Comparison of ENCODE assay signal across 8 cellular contexts in the genomic region with DNA sequence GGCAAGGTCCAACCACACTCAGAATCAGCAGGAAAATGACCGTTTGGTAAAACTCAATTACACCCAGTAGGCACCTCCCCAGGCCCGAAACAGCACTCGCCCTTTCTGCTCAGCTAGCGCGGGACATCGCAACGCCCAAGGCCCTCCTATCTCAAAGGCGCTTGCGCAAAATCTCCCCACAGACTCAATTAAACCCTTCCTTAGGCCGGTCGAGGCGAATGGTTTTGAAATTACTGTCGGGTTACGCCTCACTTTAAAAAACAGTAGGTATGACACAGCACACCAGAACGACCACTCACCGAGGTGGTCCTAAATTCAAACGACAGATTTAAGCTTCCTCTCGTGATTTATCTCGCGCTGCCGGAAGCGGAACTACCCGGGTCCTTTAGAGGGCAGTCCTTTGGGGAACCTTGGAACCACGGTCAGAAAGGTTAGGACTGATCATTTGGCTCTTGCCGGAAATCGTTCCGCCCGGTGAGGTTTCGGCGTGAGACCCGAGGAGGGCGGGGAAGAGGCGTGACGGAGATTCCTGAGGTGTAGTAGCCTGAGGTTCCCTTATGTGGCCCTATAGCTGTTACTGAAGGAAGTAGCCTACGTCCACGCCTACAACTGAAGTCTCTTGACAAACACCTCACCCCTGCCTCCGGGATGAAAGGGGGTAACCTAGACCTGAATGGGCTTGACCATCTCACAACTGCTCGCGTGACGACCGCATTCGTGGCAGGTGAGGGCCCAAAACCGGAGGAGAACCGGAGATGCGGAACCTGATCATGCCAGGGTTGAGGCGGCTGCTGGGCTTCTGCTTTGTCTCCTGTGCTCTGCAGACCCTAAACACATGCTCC. TPM values are rescaled to one million over a fixed set of nuclear protein-coding genes. Genes with fewer than 3 reads are reported as not detected.
DNase-seq lines count a peak whose midpoint lies in the region; ATAC-seq and TF ChIP-seq lines count a peak whose summit lies in the region.

A gene with protein sequence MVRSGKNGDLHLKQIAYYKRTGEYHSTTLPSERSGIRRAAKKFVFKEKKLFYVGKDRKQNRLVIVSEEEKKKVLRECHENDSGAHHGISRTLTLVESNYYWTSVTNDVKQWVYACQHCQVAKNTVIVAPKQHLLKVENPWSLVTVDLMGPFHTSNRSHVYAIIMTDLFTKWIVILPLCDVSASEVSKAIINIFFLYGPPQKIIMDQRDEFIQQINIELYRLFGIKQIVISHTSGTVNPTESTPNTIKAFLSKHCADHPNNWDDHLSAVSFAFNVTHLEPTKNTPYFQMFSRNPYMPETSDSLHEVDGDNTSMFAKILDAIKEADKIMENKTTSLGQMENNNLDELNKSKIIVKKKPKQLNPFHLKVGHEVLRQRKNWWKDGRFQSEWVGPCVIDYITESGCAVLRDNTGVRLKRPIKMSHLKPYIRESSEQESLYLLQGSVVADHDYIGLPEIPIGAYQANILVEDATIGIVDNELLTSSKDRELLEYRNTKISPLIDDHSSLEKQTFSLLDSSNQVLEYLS (minus strand): TSS at position 374 of the 842 bp plus-strand sequence. CDS start 11,431 bp downstream, outside the sequence.
A gene (plus strand): TSS at position 537 of the 842 bp plus-strand sequence. CDS start 9,289 bp downstream, outside the sequence.

- no peaks in the 10 kb centered on the region for H3K27me3 Mint-ChIP-seq in CD8-positive, alpha-beta memory T cell

- peak within 1 kb of the TSS; percentile 90 for H3K4me3 ChIP-seq in CD8-positive, alpha-beta memory T cell (ENCODE audit: low read length)
- peak within 1 kb of the TSS; percentile 99 for H3K4me3 ChIP-seq in lung

- no peak for TF ChIP-seq CTCF in lung (IDR thresholded peaks at IDR 0.05; ENCODE audit: control extremely low read depth, extremely low read depth)

- POLR2A ChIA-PET in CD8-positive, alpha-beta memory T cell (lab: Charles Lee) = interaction anchor here (0.6 to 2.4 kb wide), 10 partner anchors 8 to 519 kb away, joined by 3 to 11 read pairs (median 3); a partner anchor contains a TSS

- H3K27ac Mint-ChIP-seq in CD8-positive, alpha-beta memory T cell = peak within 1 kb of the TSS; percentile 93 to 100 (median 99)

- H3K4me1 Mint-ChIP-seq in CD8-positive, alpha-beta memory T cell = peaks cover 47 to 72% (median 54%) of the 10 kb centered on the region in 3 donors

- ATAC-seq in GM19467 (IDR thresholded peaks at IDR 0.05; ENCODE audit: unreplicated experiment) = peak; percentile 92
- peak; percentile 97 for ATAC-seq in lung (ENCODE audit: insufficient read depth, low FRiP score)

- H3K36me3 ChIP-seq in CD8-positive, alpha-beta memory T cell (ENCODE audit: insufficient read depth, low read length) = no peaks in the 10 kb centered on the region
- no peaks in the 10 kb centered on the region for H3K36me3 ChIP-seq in lung (ENCODE audit: control insufficient read depth in 2 of 2, insufficient read depth in 2 of 2, low read length in 2 of 2)

- peaks cover 27% of the 10 kb centered on the region for H3K4me1 ChIP-seq in CD8-positive, alpha-beta memory T cell (ENCODE audit: insufficient read depth, low read length)
- H3K4me1 ChIP-seq in lung (ENCODE audit: control insufficient read depth in 2 of 2, insufficient read depth in 2 of 2, low read length in 2 of 2) = peaks cover 0 to 10% of the 10 kb centered on the region in 2 donors

- H3K27me3 ChIP-seq in CD8-positive, alpha-beta memory T cell (ENCODE audit: insufficient read depth, low read length, poor library complexity, severe bottlenecking) = no peaks in the 10 kb centered on the region
- H3K27me3 ChIP-seq in lung (ENCODE audit: control insufficient read depth, insufficient read depth) = no peaks in the 10 kb centered on the region

- peak; percentile 92 to 98 (median 96) for DNase-seq in CD8-positive, alpha-beta memory T cell
- DNase-seq in HS-27A (ENCODE audit: low read depth) (peak; percentile 91), NK-92 (lab: John Stamatoyannopoulos, UW; ENCODE audit: unreplicated experiment) (peak; percentile 76), lung (ENCODE audit: low spot score) (peak; percentile 98)
- peak; percentile 92 for DNase-seq in activated CD8-positive, alpha-beta memory T cell treated with anti-CD3 and anti-CD28 coated beads for 1 hour (ENCODE audit: extremely low read depth in 1 of 2, low read depth in 1 of 2)
- peak; percentile 95 for DNase-seq in effector CD4-positive, alpha-beta T cell
- peak; percentile 89 to 96 (median 95) for DNase-seq in stimulated activated CD4-positive, alpha-beta T cell treated with anti-CD3 and anti-CD28 coated beads, TNF-alpha, amount 100 ng/mL, for 4 hours (ENCODE audit: low read depth in 3 of 3)

- no peaks in the 10 kb centered on the region for H3K9me3 ChIP-seq in CD8-positive, alpha-beta memory T cell (ENCODE audit: low read length)
- no peaks in the 10 kb centered on the region for H3K9me3 ChIP-seq in lung (ENCODE audit: control insufficient read depth in 2 of 2, insufficient read depth in 1 of 2, low read length in 1 of 2)

- peak within 1 kb of the TSS; percentile 95 for H3K27ac ChIP-seq in CD8-positive, alpha-beta memory T cell (ENCODE audit: low read depth, low read length)
- H3K27ac ChIP-seq in lung (ENCODE audit: low read depth in 1 of 2, low read length in 1 of 2) = peak within 1 kb of the TSS; percentile 97 to 98

- CTCF ChIA-PET in CD8-positive, alpha-beta memory T cell (lab: Charles Lee) = interaction anchor here (0.9 to 1.6 kb wide), 4 partner anchors 9 to 365 kb away, joined by 3 to 8 read pairs (median 4); a partner anchor contains a TSS

- peaks cover 0 to 19% (median 12%) of the 10 kb centered on the region in 3 donors for H3K36me3 Mint-ChIP-seq in CD8-positive, alpha-beta memory T cell

- 0% methylated on average over 46 of the region's 46 CpGs for WGBS in lung, 2 donors

- H3K9me3 Mint-ChIP-seq in CD8-positive, alpha-beta memory T cell = no peaks in the 10 kb centered on the region

- peak within 1 kb of the TSS; percentile 92 to 99 (median 97) for H3K4me3 Mint-ChIP-seq in CD8-positive, alpha-beta memory T cell

RNA-seq across cellular contexts. Expression of the first gene that starts in this region (rescaled TPM):
- total RNA-seq in CD8-positive, alpha-beta memory T cell = 1 to 10 TPM; 8.6 to 9.3 TPM
- polyA plus RNA-seq in CD8-positive, alpha-beta memory T cell = 10.4 TPM
- 10 to 100 TPM in 1 of 2 donors, 1 to 10 TPM in 1; 6.6 to 12.6 TPM for total RNA-seq in lung
- 1 to 10 TPM; 3.1 to 4.9 TPM for polyA plus RNA-seq in lung

RNA-seq across cellular contexts. Expression of the second gene that starts in this region (rescaled TPM):
- 10 to 100 TPM; 55.7 to 63.6 TPM for total RNA-seq in CD8-positive, alpha-beta memory T cell
- 22.9 TPM for polyA plus RNA-seq in CD8-positive, alpha-beta memory T cell
- total RNA-seq in lung = 100 to 1,000 TPM in 1 of 2 donors, 10 to 100 TPM in 1; 42.8 to 109 TPM
- polyA plus RNA-seq in lung = 10 to 100 TPM; 15.4 to 24.3 TPM

Comparison
In these comparisons a context has a peak if more than half of its experiments do, and no peak if none do; other contexts are left out.
1. Peak in every context shown above with its lines: DNase-seq, ATAC-seq, H3K4me3 ChIP-seq and H3K27ac ChIP-seq.